ENCODE assay signal across 9 cellular contexts in the genomic region with DNA sequence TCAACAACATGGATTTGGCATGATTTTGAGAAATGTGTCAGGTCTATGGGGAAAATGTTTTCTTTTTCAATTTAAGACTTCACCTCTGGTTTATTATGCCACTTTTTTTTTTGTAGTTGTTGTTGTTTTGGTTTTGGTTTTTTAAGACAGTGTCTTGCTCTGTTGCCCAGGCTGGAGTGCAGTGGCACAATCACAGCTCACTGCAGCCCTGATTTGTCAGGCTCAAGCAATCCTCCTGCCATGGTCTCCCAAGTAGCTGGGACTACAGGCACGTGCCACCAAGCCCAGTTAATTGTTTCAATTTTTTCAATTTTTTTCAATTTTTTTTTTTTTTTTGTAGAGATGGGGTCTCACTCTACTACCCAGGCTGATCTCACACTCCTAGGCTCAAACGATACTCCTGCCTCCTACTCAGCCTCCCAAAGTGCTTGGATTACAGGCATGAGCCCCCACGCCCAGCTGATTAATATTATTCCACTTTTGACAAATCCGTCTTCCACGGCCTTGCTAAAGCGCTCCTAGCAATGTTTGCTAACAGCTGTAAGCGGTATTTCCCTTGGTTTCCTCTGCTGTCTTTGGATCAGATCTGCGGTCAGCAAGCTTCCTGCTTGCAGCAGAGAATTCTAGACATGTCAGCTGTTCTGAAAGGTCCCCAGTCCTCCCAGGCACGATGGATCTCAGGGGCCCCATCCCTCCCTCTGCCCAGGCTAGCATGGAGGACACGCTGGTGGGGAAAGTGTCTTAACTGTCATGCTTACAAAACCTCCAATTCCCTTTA. TPM values are rescaled to one million over a fixed set of nuclear protein-coding genes. Genes with fewer than 3 reads are reported as not detected.
DNase-seq lines count a peak whose midpoint lies in the region; ATAC-seq lines count a peak whose summit lies in the region.
"Had no signal": no experiment of that assay in that cellular context is flagged by ENCODE, and none has a peak within 500 bp of the region (broad histone marks: within the 10 kb centered on the region; RNA-seq: fewer than 3 reads in every experiment).

No MANE protein-coding gene starts in this region.

- H3K27me3 Mint-ChIP-seq in activated CD4-positive, alpha-beta T cell treated with anti-CD3 and anti-CD28 coated beads for 36 hours = no peaks in the 10 kb centered on the region
- no peaks in the 10 kb centered on the region for H3K27me3 Mint-ChIP-seq in activated naive CD4-positive, alpha-beta T cell treated with anti-CD3 and anti-CD28 coated beads for 36 hours (ENCODE audit: low read depth)

- no peaks in the 10 kb centered on the region for H3K36me3 ChIP-seq in thymus (ENCODE audit: control insufficient read depth, insufficient read depth)

- H3K4me1 Mint-ChIP-seq in activated CD4-positive, alpha-beta T cell treated with anti-CD3 and anti-CD28 coated beads for 36 hours = peaks cover 20% of the 10 kb centered on the region
- H3K4me1 Mint-ChIP-seq in activated naive CD4-positive, alpha-beta T cell treated with anti-CD3 and anti-CD28 coated beads for 36 hours (ENCODE audit: low read depth) = peaks cover 25% of the 10 kb centered on the region

- H3K27ac ChIP-seq in thymus (ENCODE audit: low read depth) = peak overlapping the region; percentile 84

- peaks cover 16% of the 10 kb centered on the region for H3K4me1 ChIP-seq in thymus (ENCODE audit: control insufficient read depth, insufficient read depth, low read length)

- 3% methylated on average over 10 of the region's 10 CpGs for WGBS in thymus

- H3K27me3 ChIP-seq in thymus (ENCODE audit: control insufficient read depth, insufficient read depth) = no peaks in the 10 kb centered on the region

- peaks cover 10% of the 10 kb centered on the region for H3K36me3 Mint-ChIP-seq in activated CD4-positive, alpha-beta T cell treated with anti-CD3 and anti-CD28 coated beads for 36 hours (ENCODE audit: low read depth)
- peaks cover 10% of the 10 kb centered on the region for H3K36me3 Mint-ChIP-seq in activated naive CD4-positive, alpha-beta T cell treated with anti-CD3 and anti-CD28 coated beads for 36 hours (ENCODE audit: low read depth)

- POLR2A ChIA-PET in activated CD4-positive, alpha-beta T cell treated with anti-CD3 and anti-CD28 coated beads for 36 hours (lab: Charles Lee) = no interaction called here

- DNase-seq in activated CD4-positive, alpha-beta T cell treated with anti-CD3 and anti-CD28 coated beads for 36 hours = peak; percentile 37
- no peak for DNase-seq in activated CD4-positive, alpha-beta T cell treated with anti-CD3 and anti-CD28 coated beads for 1 hour
- peak; percentile 53 for DNase-seq in activated naive CD4-positive, alpha-beta T cell treated with anti-CD3 and anti-CD28 coated beads for 36 hours
- DNase-seq in iris pigment epithelial cell (ENCODE audit: low read depth) (peak; percentile 93), T-helper 9 cell (no peak), NCI-H1092 treated with DMSO at 0.1 percent for 48 hours (lab: John Stamatoyannopoulos, UW) (no peak)
- DNase-seq: NCI-H524 treated with DMSO at 0.1 percent for 48 hours had no signal

- no peak overlapping the region for H3K4me3 Mint-ChIP-seq in activated CD4-positive, alpha-beta T cell treated with anti-CD3 and anti-CD28 coated beads for 36 hours
- peak overlapping the region; percentile 42 for H3K4me3 Mint-ChIP-seq in activated naive CD4-positive, alpha-beta T cell treated with anti-CD3 and anti-CD28 coated beads for 36 hours

- H3K27ac Mint-ChIP-seq in activated CD4-positive, alpha-beta T cell treated with anti-CD3 and anti-CD28 coated beads for 36 hours = peak overlapping the region; percentile 61
- H3K27ac Mint-ChIP-seq in activated naive CD4-positive, alpha-beta T cell treated with anti-CD3 and anti-CD28 coated beads for 36 hours = peak overlapping the region; percentile 57

- no peak overlapping the region for H3K4me3 ChIP-seq in thymus (ENCODE audit: low read length)

- CTCF ChIA-PET in activated CD4-positive, alpha-beta T cell treated with anti-CD3 and anti-CD28 coated beads for 36 hours (lab: Charles Lee) = interaction anchor here (0.7 kb wide), 1 partner anchor 13 kb away, joined by 3 read pairs; no protein-coding TSS in a partner anchor
- CTCF ChIA-PET in activated naive CD4-positive, alpha-beta T cell treated with anti-CD3 and anti-CD28 coated beads for 36 hours (lab: Charles Lee) = interaction anchor here (0.9 to 2.9 kb wide), 2 partner anchors 23 to 49 kb away, joined by 3 to 20 read pairs; no protein-coding TSS in a partner anchor

- H3K9me3 Mint-ChIP-seq in activated CD4-positive, alpha-beta T cell treated with anti-CD3 and anti-CD28 coated beads for 36 hours (ENCODE audit: low read depth) = peaks cover 24% of the 10 kb centered on the region
- peaks cover 31% of the 10 kb centered on the region for H3K9me3 Mint-ChIP-seq in activated naive CD4-positive, alpha-beta T cell treated with anti-CD3 and anti-CD28 coated beads for 36 hours

- H3K9me3 ChIP-seq in thymus (ENCODE audit: control insufficient read depth) = peaks cover 7% of the 10 kb centered on the region

- ATAC-seq in activated CD4-positive, alpha-beta T cell treated with anti-CD3 and anti-CD28 coated beads for 36 hours = peak; percentile 61
- no peak for ATAC-seq in HG03097 (IDR thresholded peaks at IDR 0.05; ENCODE audit: low FRiP score, unreplicated experiment)

- intact Hi-C loops in activated CD4-positive, alpha-beta T cell treated with anti-CD3 and anti-CD28 coated beads for 36 hours (cut with DNase I, micrococcal nuclease) = no loop called here
- intact Hi-C loops in activated naive CD4-positive, alpha-beta T cell treated with anti-CD3 and anti-CD28 coated beads for 36 hours (cut with micrococcal nuclease) = loop anchor here (5.0 kb wide), 1 partner anchor 205 kb away; no protein-coding TSS in a partner anchor

RNA-seq across cellular contexts. Expression of gene MILR1, which starts 7.0 kb away (rescaled TPM):
- total RNA-seq in activated CD4-positive, alpha-beta T cell treated with anti-CD3 and anti-CD28 coated beads for 36 hours = under 1 TPM in 1 of 2 experiments, not detected in 1; 0.30 TPM
- total RNA-seq in activated naive CD4-positive, alpha-beta T cell treated with anti-CD3 and anti-CD28 coated beads for 36 hours = under 1 TPM; 0.31 to 0.42 TPM
- polyA plus RNA-seq in thymus = 6.2 TPM

RNA-seq across cellular contexts. Expression of gene PECAM1, which starts 51.3 kb away (rescaled TPM):
- total RNA-seq in activated CD4-positive, alpha-beta T cell treated with anti-CD3 and anti-CD28 coated beads for 36 hours = 10 to 100 TPM in 1 of 2 experiments, 1 to 10 TPM in 1; 9.9 to 13.5 TPM
- 10 to 100 TPM in 1 of 2 experiments, 1 to 10 TPM in 1; 10.0 to 11.2 TPM for total RNA-seq in activated naive CD4-positive, alpha-beta T cell treated with anti-CD3 and anti-CD28 coated beads for 36 hours
- 42.8 TPM for polyA plus RNA-seq in thymus

RNA-seq across cellular contexts. Expression of gene POLG2, which starts 54.9 kb away (rescaled TPM):
- 10 to 100 TPM; 26.9 to 30.2 TPM for total RNA-seq in activated CD4-positive, alpha-beta T cell treated with anti-CD3 and anti-CD28 coated beads for 36 hours
- total RNA-seq in activated naive CD4-positive, alpha-beta T cell treated with anti-CD3 and anti-CD28 coated beads for 36 hours = 10 to 100 TPM; 23.4 to 26.9 TPM
- 24.4 TPM for polyA plus RNA-seq in thymus

Comparison
In these comparisons a context has a peak if more than half of its experiments do, and no peak if none do; other contexts are left out.
1. DNase-seq: peak in activated CD4-positive, alpha-beta T cell treated with anti-CD3 and anti-CD28 coated beads for 36 hours (single experiment), activated naive CD4-positive, alpha-beta T cell treated with anti-CD3 and anti-CD28 coated beads for 36 hours (single experiment) and iris pigment epithelial cell (single experiment); none in activated CD4-positive, alpha-beta T cell treated with anti-CD3 and anti-CD28 coated beads for 1 hour (single experiment), T-helper 9 cell (single experiment) and NCI-H1092 treated with DMSO at 0.1 percent for 48 hours (single experiment).